ENCODE assay signal across 12 cellular contexts in the genomic region with DNA sequence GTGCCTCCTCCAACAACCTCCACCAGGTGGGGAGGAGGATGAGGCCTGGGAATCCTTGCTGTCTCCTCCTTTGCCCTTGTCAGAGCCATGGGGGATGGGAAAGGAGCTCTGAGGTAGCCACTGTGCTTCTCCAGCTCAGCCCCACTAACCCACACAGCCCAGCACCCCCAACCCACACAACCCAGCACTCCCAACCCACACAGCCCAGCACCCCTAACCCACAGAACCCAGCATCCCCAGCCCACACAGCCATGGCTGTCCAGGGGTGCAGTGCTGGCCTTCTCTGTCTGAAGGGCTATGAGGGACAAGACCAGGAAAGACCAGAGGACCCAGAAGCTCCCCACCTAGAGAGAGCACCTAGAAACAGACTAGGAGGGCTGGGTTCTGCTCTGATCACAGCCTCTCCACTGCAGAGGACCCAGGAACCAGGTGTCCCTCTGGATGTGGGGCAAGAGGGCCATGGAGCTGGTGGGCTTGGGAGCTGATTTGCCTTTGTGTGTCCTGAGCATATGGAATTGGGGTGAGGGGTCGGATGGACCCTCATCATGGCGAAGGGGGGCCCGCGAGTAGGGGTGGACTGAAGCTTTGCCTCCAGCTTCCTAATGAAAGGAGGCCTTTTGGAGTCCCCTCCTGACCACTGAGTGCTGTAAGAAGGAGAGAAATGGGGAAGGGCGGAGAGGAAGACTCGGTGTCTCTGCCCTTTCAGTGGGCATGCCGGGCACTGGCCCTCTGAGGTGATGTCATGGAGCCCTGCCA.
"Had no signal": no experiment of that assay in that cellular context is flagged by ENCODE, and none has a peak within 500 bp of the region (broad histone marks: within the 10 kb centered on the region; RNA-seq: fewer than 3 reads in every experiment).

No MANE protein-coding gene starts in this region.

- ATAC-seq: activated CD4-positive, alpha-beta T cell treated with anti-CD3 and anti-CD28 coated beads for 36 hours; effector memory CD8-positive, alpha-beta T cell; pancreas had no signal

- H3K9me3 ChIP-seq: left ventricle myocardium inferior, pancreas, suprapubic skin, upper lobe of left lung had no signal

- H3K4me3 ChIP-seq: left ventricle myocardium inferior, pancreas, suprapubic skin, upper lobe of left lung had no signal

- H3K27ac Mint-ChIP-seq: activated CD4-positive, alpha-beta T cell treated with anti-CD3 and anti-CD28 coated beads for 36 hours; activated naive CD8-positive, alpha-beta T cell had no signal

- H3K27me3 ChIP-seq: pancreas, suprapubic skin, upper lobe of left lung had no signal

- H3K4me1 Mint-ChIP-seq: activated CD4-positive, alpha-beta T cell treated with anti-CD3 and anti-CD28 coated beads for 36 hours; naive B cell had no signal

- H3K9me3 Mint-ChIP-seq: effector memory CD8-positive, alpha-beta T cell; naive B cell had no signal

- H3K4me1 ChIP-seq: left ventricle myocardium inferior, pancreas, suprapubic skin, upper lobe of left lung had no signal

- H3K36me3 ChIP-seq: left ventricle myocardium inferior, pancreas, suprapubic skin, upper lobe of left lung had no signal

- DNase-seq: activated CD4-positive, alpha-beta T cell treated with anti-CD3 and anti-CD28 coated beads for 36 hours; activated CD4-positive, alpha-beta T cell treated with anti-CD3 and anti-CD28 coated beads, Interleukin-2, amount 50 U/mL, for 48 hours; activated T-cell treated with anti-CD3 and anti-CD28 coated beads, Interleukin-2, amount 50 U/mL, for 48 hours; effector memory CD8-positive, alpha-beta T cell; left ventricle myocardium inferior; naive B cell; stimulated activated naive CD4-positive, alpha-beta T cell treated with Interleukin-2 at 50 U/mL for 16 hours; T-helper 2 cell; upper lobe of left lung had no signal

- H3K36me3 Mint-ChIP-seq: activated naive CD8-positive, alpha-beta T cell; naive B cell had no signal

- H3K4me3 Mint-ChIP-seq: activated CD4-positive, alpha-beta T cell treated with anti-CD3 and anti-CD28 coated beads for 36 hours; activated naive CD8-positive, alpha-beta T cell; effector memory CD8-positive, alpha-beta T cell had no signal

- H3K27ac ChIP-seq: left ventricle myocardium inferior, pancreas, suprapubic skin, upper lobe of left lung had no signal
